Comparison of ENCODE assay signal across 8 cellular contexts in the genomic region with DNA sequence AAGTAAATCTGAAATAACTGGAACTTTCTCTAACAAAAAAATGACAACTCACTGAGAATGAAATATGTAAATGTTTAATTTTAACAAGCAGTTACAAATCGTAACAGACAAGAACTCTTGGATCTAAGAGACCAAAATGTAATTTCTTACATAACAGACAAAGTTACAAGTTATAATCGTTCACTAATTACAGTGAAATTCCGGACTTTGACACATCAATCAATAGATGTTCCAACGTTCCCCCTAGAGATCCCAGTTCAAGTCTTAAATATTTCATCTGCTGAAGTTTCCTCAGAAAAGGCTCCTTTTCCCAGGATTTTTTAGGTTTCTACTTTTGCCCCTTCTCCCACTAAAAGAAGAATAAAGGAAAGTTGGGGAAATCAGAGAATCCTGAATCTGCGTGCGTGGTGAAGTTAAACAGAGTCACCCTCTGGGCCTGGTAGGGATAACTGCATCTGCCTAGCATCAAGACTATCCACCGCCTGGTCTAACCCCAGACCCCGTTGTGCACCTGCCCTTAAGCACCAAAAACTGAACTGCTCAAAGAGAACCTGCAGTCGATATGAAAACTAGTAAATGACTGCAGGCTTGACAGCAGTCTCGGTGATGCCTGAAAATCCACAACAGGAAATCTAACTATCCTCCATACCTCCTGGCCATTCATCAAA.
DNase-seq lines count a peak whose midpoint lies in the region; ATAC-seq and TF ChIP-seq lines count a peak whose summit lies in the region.

No MANE protein-coding gene starts in this region.

- peaks cover 58% of the 10 kb centered on the region for H4K20me1 ChIP-seq in BLaER1

- peaks cover 32% of the 10 kb centered on the region for H3K4me1 Mint-ChIP-seq in nephron progenitor cell

- peak; percentile 21 for ATAC-seq in GM19395 (IDR thresholded peaks at IDR 0.05; ENCODE audit: unreplicated experiment)

- H3K36me3 Mint-ChIP-seq in nephron progenitor cell (ENCODE audit: low read depth): no peaks in the 10 kb centered on the region

- H3K27me3 ChIP-seq in BLaER1 (no peaks in the 10 kb centered on the region), endocrine pancreas (ENCODE audit: control insufficient read depth, insufficient read depth, low read length) (no peaks in the 10 kb centered on the region)

- DNase-seq in SW480 (ENCODE audit: low spot score) (peak; percentile 26), nephron progenitor cell (no peak), GDM1 (lab: John Stamatoyannopoulos, UW) (no peak), islet precursor cell (no peak)
- DNase-seq in stimulated activated CD8-positive, alpha-beta memory T cell treated with anti-CD3 and anti-CD28 coated beads, Interleukin-4, amount 100 ng/mL, for 48 hours: no peak

- H3K27ac ChIP-seq in BLaER1: peak overlapping the region; percentile 97

- peak overlapping the region; percentile 56 for H3K27ac Mint-ChIP-seq in nephron progenitor cell

- peaks cover 11% of the 10 kb centered on the region for H3K27me3 Mint-ChIP-seq in nephron progenitor cell (ENCODE audit: low read depth, poor library complexity)

- H3K4me2 ChIP-seq in BLaER1: peak overlapping the region; percentile 93

- H3K9me3 ChIP-seq in BLaER1 (no peaks in the 10 kb centered on the region), endocrine pancreas (ENCODE audit: control insufficient read depth, low read length) (no peaks in the 10 kb centered on the region)

- H3K4me3 Mint-ChIP-seq in nephron progenitor cell: peak overlapping the region; percentile 91

- TF ChIP-seq CTCF in nephron progenitor cell (IDR thresholded peaks at IDR 0.05): no peak

- H3K9ac ChIP-seq in BLaER1 (peak overlapping the region; percentile 94), endocrine pancreas (ENCODE audit: control insufficient read depth, insufficient read depth, low read length) (peak overlapping the region; percentile 89)

- H3K9me3 Mint-ChIP-seq in nephron progenitor cell: no peaks in the 10 kb centered on the region

- peak overlapping the region; percentile 90 for H3K4me3 ChIP-seq in BLaER1
- H3K4me3 ChIP-seq in endocrine pancreas (ENCODE audit: control insufficient read depth, insufficient read depth, low read length): peak overlapping the region; percentile 47

- peaks cover 11% of the 10 kb centered on the region; the same call in 1 of the 2 replicates for H3K36me3 ChIP-seq in BLaER1
- H3K36me3 ChIP-seq in endocrine pancreas (ENCODE audit: control insufficient read depth, insufficient read depth, low read length): no peaks in the 10 kb centered on the region

- H3K4me1 ChIP-seq in BLaER1 (peaks cover 61% of the 10 kb centered on the region), endocrine pancreas (ENCODE audit: control insufficient read depth, insufficient read depth, low read length) (peaks cover 10% of the 10 kb centered on the region)
